1 cellular context compared by ENCODE assay signal in the genomic region with DNA sequence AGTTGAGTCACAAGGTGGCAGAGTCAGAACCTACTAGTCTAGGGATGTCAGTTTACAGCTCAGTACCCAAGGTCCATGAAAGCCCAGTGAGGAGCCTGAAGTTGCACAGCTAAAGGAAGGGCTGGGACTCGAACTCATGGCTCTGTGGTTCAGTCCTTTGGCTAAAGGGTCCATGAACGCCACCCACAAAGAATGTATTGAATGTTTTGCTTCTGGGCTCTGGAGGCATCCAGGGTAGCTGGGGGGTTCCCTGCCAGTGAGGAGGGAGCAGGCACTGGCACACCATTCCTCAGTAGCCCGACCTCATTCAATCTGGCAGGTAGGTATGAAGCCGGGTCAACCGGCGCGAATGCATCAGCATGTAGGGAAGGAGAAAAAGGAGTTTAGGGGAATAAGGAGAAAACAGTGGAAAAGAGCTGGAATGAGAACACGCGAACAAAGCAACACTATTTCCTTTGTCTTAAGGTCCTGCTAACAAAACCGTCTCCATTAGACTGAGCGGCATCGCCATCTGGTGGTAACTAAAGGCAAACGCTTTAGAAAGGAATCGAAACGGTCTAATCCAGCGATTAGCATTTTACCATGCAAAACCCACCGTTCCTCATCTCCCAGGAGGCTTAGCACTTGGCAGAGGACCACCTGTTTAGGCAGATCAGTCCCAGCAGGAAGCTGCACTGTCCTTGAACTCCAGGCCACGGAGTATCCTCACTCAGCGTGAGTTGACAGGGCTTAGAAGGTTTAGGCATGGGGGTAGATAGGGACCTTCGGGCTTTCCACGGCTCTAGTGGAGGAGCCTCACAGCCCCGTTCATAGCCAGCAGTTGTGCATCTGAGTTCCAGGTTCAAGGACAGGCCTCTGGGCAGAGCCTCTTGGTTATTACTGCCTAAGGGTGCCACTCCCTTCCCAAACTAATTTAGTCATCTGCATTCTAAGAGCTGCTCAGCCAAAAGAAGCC.
TF ChIP-seq lines count a peak whose summit lies in the region.

No MANE protein-coding gene starts in this region.

TF ChIP-seq in IMR-90, 13 proteins besides CTCF, POLR2A, EP300 and RAD21 (continued from another document):
- TF ChIP-seq MAZ (IDR thresholded peaks at IDR 0.05; ENCODE audit: borderline replicate concordance, low read depth, low read length) = no peak
